ENCODE assay signal across 8 cellular contexts in genomic region chr18:76349067-76349715, GRCh38.
DNase-seq lines count a peak whose midpoint lies in the region; ATAC-seq, FAIRE-seq and TF ChIP-seq lines count a peak whose summit lies in the region.

No MANE protein-coding gene starts in this region.

- peak; percentile 82 to 83 for TF ChIP-seq RAD21 in A549 (conservative IDR thresholded peaks at IDR 0.05 in 1 of 2, IDR thresholded peaks at IDR 0.05 in 1 of 2)

- WGBS in A549 (ENCODE audit: missing lambda C conversion rate), result 23% methylated on average over 18 of the region's 29 CpGs
- WGBS in mesodermal cell (ENCODE audit: insufficient coverage in 2 of 2), 2 experiments, result 24 to 29% methylated on average over 27 to 29 of the region's 29 CpGs

- no peak overlapping the region for H3K27ac ChIP-seq in A549
- no peak overlapping the region for H3K27ac ChIP-seq in mesodermal cell (ENCODE audit: low read depth, low read length, severe bottlenecking)

- peak; percentile 69 for TF ChIP-seq CTCF in A549 (IDR thresholded peaks at IDR 0.05)

- H3K36me3 ChIP-seq in mesodermal cell (ENCODE audit: control insufficient read depth, insufficient read depth, low read length), result no peaks in the 10 kb centered on the region

- no peaks in the 10 kb centered on the region for H3K4me1 ChIP-seq in A549
- peaks cover 5% of the 10 kb centered on the region for H3K4me1 ChIP-seq in mesodermal cell (ENCODE audit: control insufficient read depth, insufficient read depth, low read length, poor library complexity, severe bottlenecking)

- POLR2A ChIA-PET in A549 (lab: Yijun Ruan, JAX), result no interaction called here

- no peak overlapping the region for H3K4me3 ChIP-seq in A549
- peak overlapping the region; percentile 5 for H3K4me3 ChIP-seq in mesodermal cell (ENCODE audit: extremely low read depth, insufficient read depth, low read length, poor library complexity, severe bottlenecking)

- no peak for TF ChIP-seq POLR2A in A549 (IDR thresholded peaks at IDR 0.05; ENCODE audit: low read length)

- CTCF ChIA-PET in A549 (lab: Yijun Ruan, JAX), result interaction anchor here (0.7 to 1.5 kb wide), 9 partner anchors 9 to 352 kb away, joined by 3 to 5 read pairs (median 3); no protein-coding TSS in a partner anchor

- DNase-seq in A549 (ENCODE audit: low read depth in 1 of 2, low spot score in 1 of 2) (peak; percentile 37 to 64), GM18507 (ENCODE audit: extremely low spot score, insufficient read length, low read depth) (peak; percentile 47), NCI-H526 treated with DMSO at 0.1 percent for 48 hours (lab: John Stamatoyannopoulos, UW) (peak; percentile 36)
- peak; percentile 72 to 80 for DNase-seq in activated CD4-positive, alpha-beta T cell treated with anti-CD3 and anti-CD28 coated beads, Interleukin-2, amount 50 U/mL, for 48 hours
- peak; percentile 48 for DNase-seq in effector CD8-positive, alpha-beta T cell (lab: John Stamatoyannopoulos, UW)
- peak; percentile 24 to 43 for DNase-seq in stimulated activated CD8-positive, alpha-beta memory T cell treated with anti-CD3 and anti-CD28 coated beads, Interleukin-2, amount 100 ng/mL, for 48 hours (ENCODE audit: low read depth in 2 of 2)

- no peaks in the 10 kb centered on the region for H3K9me3 ChIP-seq in A549
- peaks cover 3% of the 10 kb centered on the region for H3K9me3 ChIP-seq in mesodermal cell (ENCODE audit: control insufficient read depth, low read length)

- no peak for TF ChIP-seq EP300 in A549 (IDR thresholded peaks at IDR 0.05)

- peak overlapping the region; percentile 63 for H3K4me2 ChIP-seq in A549

- ATAC-seq in A549 (peak in 1 of 2 experiments; percentile 71; a peak in 3 of 6 replicates), HG03460 (IDR thresholded peaks at IDR 0.05; ENCODE audit: unreplicated experiment) (peak; percentile 57)

- FAIRE-seq in A549 (lab: Jason Lieb, UNC) (no peak), GM18507 (lab: Jason Lieb, UNC) (peak; percentile 83)

TF ChIP-seq in A549, 52 proteins besides CTCF, POLR2A, EP300 and RAD21:
- TF ChIP-seq SMC3 (IDR thresholded peaks at IDR 0.05) (peak; percentile 57), TFCP2L1 (CRISPR knock-in tag; IDR thresholded peaks at IDR 0.05) (no peak)
TF ChIP-seq in A549: peak in this region for 1.
